8 cellular contexts compared by ENCODE assay signal in the genomic region with DNA sequence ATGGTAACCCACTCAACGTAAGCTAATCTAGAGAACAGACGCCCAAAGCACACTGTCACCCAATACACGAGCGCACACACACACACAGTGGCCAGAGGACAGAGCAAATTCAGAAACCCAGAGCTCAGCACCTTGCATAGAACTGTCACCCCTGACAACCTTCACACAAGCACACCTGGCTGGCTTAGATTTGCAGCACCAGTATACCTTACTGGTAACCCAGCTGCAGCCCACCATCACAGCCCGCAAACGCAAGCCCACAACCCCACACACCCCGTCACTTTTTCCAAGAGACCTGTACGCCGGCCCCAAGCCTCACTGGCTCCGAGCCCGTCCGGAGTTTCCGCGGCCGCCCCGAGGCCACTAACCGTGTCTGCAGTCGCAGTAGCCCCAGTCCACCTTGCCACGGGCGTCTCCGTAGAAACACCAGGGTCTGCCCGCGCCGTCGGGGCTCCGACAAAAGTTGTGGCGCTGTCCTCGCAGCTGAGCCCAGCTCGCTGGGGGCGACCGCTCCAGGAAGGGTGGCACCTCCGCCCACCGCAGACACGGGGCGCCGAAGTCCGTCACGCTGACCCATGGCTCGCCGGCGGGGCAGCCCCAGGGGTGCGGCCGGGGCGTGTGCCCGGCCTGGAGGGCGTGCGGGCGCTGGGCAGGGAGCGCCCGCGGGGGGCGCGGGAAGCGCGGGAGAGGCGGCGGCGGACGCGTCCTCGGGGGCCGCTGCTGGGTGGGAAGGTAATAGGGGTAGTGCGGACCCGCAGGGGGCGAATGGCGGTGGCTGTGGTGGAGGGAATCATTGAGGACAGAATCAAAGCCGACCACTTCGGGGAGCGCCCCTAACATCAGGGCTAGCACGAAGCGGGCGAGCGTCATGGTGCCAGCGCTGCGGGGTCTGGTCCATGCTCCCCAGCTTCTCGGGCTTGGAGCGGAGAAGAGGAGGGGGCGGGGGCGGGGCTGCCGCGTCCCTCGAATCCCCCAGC. TPM values are rescaled to one million over a fixed set of nuclear protein-coding genes. Genes with fewer than 3 reads are reported as not detected.
DNase-seq lines count a peak whose midpoint lies in the region; ATAC-seq and TF ChIP-seq lines count a peak whose summit lies in the region.

No MANE protein-coding gene starts in this region.

- H4K20me1 ChIP-seq in GM23248 (ENCODE audit: insufficient read depth), result no peaks in the 10 kb centered on the region

- no peaks in the 10 kb centered on the region for H3K9me3 ChIP-seq in GM23248 (ENCODE audit: low read depth)

- H3K4me1 ChIP-seq in GM23248 (ENCODE audit: insufficient read depth) (peaks cover 18% of the 10 kb centered on the region; the same call in 1 of the 2 replicates), rectal smooth muscle tissue (ENCODE audit: control insufficient read depth, insufficient read depth, low read length) (peaks cover 5% of the 10 kb centered on the region)

- in situ Hi-C loops in GM13977 (cut with MboI; ENCODE audit: low pct_unique_long_range_greater_than_20kb, low sequenced_read_pairs, unreplicated experiment) (no loop called here), GM23248 (cut with MboI) (no loop called here)

- peak overlapping the region; percentile 98 for H2AFZ ChIP-seq in GM23248

- H3K27me3 Mint-ChIP-seq in activated T-cell treated with anti-CD3 and anti-CD28 coated beads, Interleukin-2, amount 50 U/mL, for 4 hours (ENCODE audit: low read depth), result peaks cover 72% of the 10 kb centered on the region

- intact Hi-C loops in left cardiac atrium (cut with DNase I), result no loop called here

- TF ChIP-seq CTCF in GM13977 (IDR thresholded peaks at IDR 0.05; ENCODE audit: extremely low read depth, insufficient read depth, missing control alignments), result no peak

- 15 to 26% methylated on average over 38 to 74 of the region's 82 CpGs for WGBS in GM23248 (ENCODE audit: low coverage in 1 of 2, low lambda C conversion rate in 2 of 2, missing lambda C conversion rate in 2 of 2), 2 experiments

- H3K27ac ChIP-seq in GM23248 (no peak overlapping the region), rectal smooth muscle tissue (ENCODE audit: low read depth, low read length) (no peak overlapping the region)

- peaks cover 14% of the 10 kb centered on the region for H3K4me1 Mint-ChIP-seq in activated T-cell treated with anti-CD3 and anti-CD28 coated beads, Interleukin-2, amount 50 U/mL, for 4 hours (ENCODE audit: low read depth)

- no peaks in the 10 kb centered on the region for H3K27me3 ChIP-seq in GM23248 (replicated peaks; ENCODE audit: insufficient read depth)
- H3K27me3 ChIP-seq in rectal smooth muscle tissue (ENCODE audit: control insufficient read depth, insufficient read depth, low read length), result peaks cover 6% of the 10 kb centered on the region

- peak overlapping the region; percentile 77 for H3K4me3 ChIP-seq in GM23248
- peak overlapping the region; percentile 50 for H3K4me3 ChIP-seq in rectal smooth muscle tissue (ENCODE audit: low read length)

- H3K9me2 ChIP-seq in GM23248 (ENCODE audit: insufficient read depth), result no peaks in the 10 kb centered on the region

- H3K79me2 ChIP-seq in GM23248 (ENCODE audit: insufficient read depth), result no peaks in the 10 kb centered on the region

- no peaks in the 10 kb centered on the region for H3K36me3 Mint-ChIP-seq in activated T-cell treated with anti-CD3 and anti-CD28 coated beads, Interleukin-2, amount 50 U/mL, for 4 hours (ENCODE audit: insufficient read depth)

- H3F3A ChIP-seq in GM23248 (ENCODE audit: insufficient read depth), result 0 out of 2 replicates have a peak, but pooled peaks cover 13% of the 10 kb centered on the region

- peak; percentile 55 for DNase-seq in GM13977 (ENCODE audit: low spot score)
- peak; percentile 50 for DNase-seq in GM23248
- peak; percentile 32 for DNase-seq in LoVo (ENCODE audit: low spot score)
- peak; percentile 4 for DNase-seq in activated T-cell treated with anti-CD3 and anti-CD28 coated beads, Interleukin-2, amount 50 U/mL, for 4 hours
- DNase-seq in left cardiac atrium, result peak; percentile 20
- no peak for DNase-seq in GF-D8 (lab: John Stamatoyannopoulos, UW)
- no peak for DNase-seq in activated gamma-delta T cell treated with Interleukin-2 at 50 U/mL for 16 hours

- H3K9ac ChIP-seq in GM23248, result peak overlapping the region; percentile 76
- H3K9ac ChIP-seq in rectal smooth muscle tissue (ENCODE audit: low read length), result no peak overlapping the region

- no peaks in the 10 kb centered on the region for H3K9me3 Mint-ChIP-seq in activated T-cell treated with anti-CD3 and anti-CD28 coated beads, Interleukin-2, amount 50 U/mL, for 4 hours

- H3K4me2 ChIP-seq in GM23248 (ENCODE audit: unreplicated experiment), result peak overlapping the region; percentile 80

- H3K4me3 Mint-ChIP-seq in activated T-cell treated with anti-CD3 and anti-CD28 coated beads, Interleukin-2, amount 50 U/mL, for 4 hours, result peak overlapping the region; percentile 64

- ATAC-seq in activated T-cell treated with anti-CD3 and anti-CD28 coated beads, Interleukin-2, amount 50 U/mL, for 4 hours, result peak; percentile 21 to 32
- peak; percentile 60 to 61 for ATAC-seq in left cardiac atrium

- no peaks in the 10 kb centered on the region for H3K36me3 ChIP-seq in GM23248 (ENCODE audit: low read depth)
- no peaks in the 10 kb centered on the region for H3K36me3 ChIP-seq in rectal smooth muscle tissue (ENCODE audit: control insufficient read depth, insufficient read depth, low read length)

RNA-seq across cellular contexts. Expression of a gene that starts 0.7 kb away (rescaled TPM):
- total RNA-seq in GM23248 (2014; rRNA removed; shearing (Covaris generic)), result 30.0 and 33.6 TPM in 2 replicates
- polyA plus RNA-seq in GM23248 (2016; fragmentation: Nextera tagmentation; extraction: Ambion mirVana), result 10.0 and 10.2 TPM in 2 replicates
- total RNA-seq in activated T-cell treated with anti-CD3 and anti-CD28 coated beads, Interleukin-2, amount 50 U/mL, for 4 hours, result under 1 TPM in 1 of 3 donors, not detected in 2; 0.08 TPM
- total RNA-seq in left cardiac atrium, result under 1 TPM in 1 of 2 donors, not detected in 1; 0.50 TPM

Comparison
In these comparisons a context has a peak if more than half of its experiments do, and no peak if none do; other contexts are left out.
1. DNase-seq: peak in GM13977 (single experiment), GM23248 (single experiment), LoVo (single experiment), activated T-cell treated with anti-CD3 and anti-CD28 coated beads, Interleukin-2, amount 50 U/mL, for 4 hours (single experiment) and left cardiac atrium (single experiment); none in GF-D8 (single experiment) and activated gamma-delta T cell treated with Interleukin-2 at 50 U/mL for 16 hours (single experiment).
2. RNA of a gene that starts 0.7 kb away (total RNA-seq): 30.0 to 33.6 TPM in GM23248; 0.50 TPM in left cardiac atrium and 0.08 TPM in activated T-cell treated with anti-CD3 and anti-CD28 coated beads, Interleukin-2, amount 50 U/mL, for 4 hours; every median in the first group is over 10 times any median in the second.